ENCODE assay signal across 19 cellular contexts in the genomic region with DNA sequence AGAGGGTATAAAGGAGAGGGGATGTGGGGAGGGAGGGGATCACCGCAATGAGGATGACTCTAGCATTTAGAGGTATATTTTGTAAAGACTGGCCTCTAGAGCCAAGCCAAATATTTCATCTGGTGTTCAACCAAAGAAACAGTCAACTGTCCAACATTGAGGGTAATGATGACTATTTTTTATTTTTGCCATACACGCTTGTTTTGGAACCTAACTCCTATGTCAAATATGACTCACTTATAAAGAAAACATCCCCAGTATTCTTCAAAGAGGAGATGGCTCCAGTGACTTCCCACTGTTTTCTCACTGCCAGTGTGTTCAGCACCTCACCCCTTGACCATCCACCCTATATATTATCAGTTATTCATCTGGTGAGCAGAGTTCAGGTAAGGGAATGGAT.
"Had no signal": no experiment of that assay in that cellular context is flagged by ENCODE, and none has a peak within 500 bp of the region (broad histone marks: within the 10 kb centered on the region; RNA-seq: fewer than 3 reads in every experiment).

No MANE protein-coding gene starts in this region.

- H3K36me3 ChIP-seq: suprapubic skin, transverse colon, uterus had no signal

- H3K4me3 ChIP-seq: suprapubic skin, transverse colon, uterus had no signal

- H3K4me3 Mint-ChIP-seq: activated CD4-positive, alpha-beta memory T cell treated with anti-CD3 and anti-CD28 coated beads for 36 hours; activated naive CD4-positive, alpha-beta T cell treated with anti-CD3 and anti-CD28 coated beads for 36 hours; memory B cell; naive B cell; neural crest cell; stimulated activated naive CD8-positive, alpha-beta T cell treated with anti-CD3 and anti-CD28 coated beads, Interleukin-15, Interleukin-2, amounts not matched to agents 100 ng/mL and 50 ng/mL, for 24 hours; WTC11 had no signal

- H3K27me3 ChIP-seq: transverse colon, uterus had no signal

- FAIRE-seq: endometrium had no signal

- H3K4me1 Mint-ChIP-seq: memory B cell, naive B cell, neural crest cell, WTC11 had no signal

- H3K36me3 Mint-ChIP-seq: activated CD4-positive, alpha-beta memory T cell treated with anti-CD3 and anti-CD28 coated beads for 36 hours; memory B cell; naive B cell; WTC11 had no signal

- ATAC-seq: WTC11 had no signal

- H3K9me3 ChIP-seq: transverse colon, uterus had no signal

- H3K9me3 Mint-ChIP-seq: memory B cell; stimulated activated naive CD8-positive, alpha-beta T cell treated with anti-CD3 and anti-CD28 coated beads, Interleukin-15, Interleukin-2, amounts not matched to agents 100 ng/mL and 50 ng/mL, for 24 hours; WTC11 had no signal

- DNase-seq: activated CD4-positive, alpha-beta memory T cell treated with anti-CD3 and anti-CD28 coated beads for 36 hours; activated CD4-positive, alpha-beta T cell treated with anti-CD3 and anti-CD28 coated beads for 4 hours; activated naive CD4-positive, alpha-beta T cell treated with anti-CD3 and anti-CD28 coated beads for 36 hours; activated T-cell treated with anti-CD3 and anti-CD28 coated beads for 4 hours; anterior cingulate cortex; cortex of kidney; erythroblast; naive B cell; stimulated activated CD4-positive, alpha-beta T cell treated with anti-CD3 and anti-CD28 coated beads, Interleukin-2, amount 100 ng/mL, for 48 hours; transverse colon; uterus had no signal

- H3K27ac ChIP-seq: suprapubic skin, transverse colon, uterus had no signal

- H3K27ac Mint-ChIP-seq: activated CD4-positive, alpha-beta memory T cell treated with anti-CD3 and anti-CD28 coated beads for 36 hours; activated naive CD4-positive, alpha-beta T cell treated with anti-CD3 and anti-CD28 coated beads for 36 hours; activated T-helper 2 cell treated with anti-CD3 and anti-CD28 coated beads, Interferon-gamma antibody, Interleukin-2, Interleukin-4, amounts not matched to agents 10 μg/mL and 5 μg/mL and 100 μg/mL, durations not matched to agents 14 hours and 24 hours and 36 hours; memory B cell; naive B cell; progenitor cell of endocrine pancreas; stimulated activated naive CD8-positive, alpha-beta T cell treated with anti-CD3 and anti-CD28 coated beads, Interleukin-15, Interleukin-2, amounts not matched to agents 100 ng/mL and 50 ng/mL, for 24 hours; WTC11 had no signal

- H3K27me3 Mint-ChIP-seq: activated CD4-positive, alpha-beta memory T cell treated with anti-CD3 and anti-CD28 coated beads for 36 hours; memory B cell; naive B cell; stimulated activated naive CD8-positive, alpha-beta T cell treated with anti-CD3 and anti-CD28 coated beads, Interleukin-15, Interleukin-2, amounts not matched to agents 100 ng/mL and 50 ng/mL, for 24 hours had no signal

- H3K4me1 ChIP-seq: suprapubic skin, transverse colon, uterus had no signal
